In the genomic region with DNA sequence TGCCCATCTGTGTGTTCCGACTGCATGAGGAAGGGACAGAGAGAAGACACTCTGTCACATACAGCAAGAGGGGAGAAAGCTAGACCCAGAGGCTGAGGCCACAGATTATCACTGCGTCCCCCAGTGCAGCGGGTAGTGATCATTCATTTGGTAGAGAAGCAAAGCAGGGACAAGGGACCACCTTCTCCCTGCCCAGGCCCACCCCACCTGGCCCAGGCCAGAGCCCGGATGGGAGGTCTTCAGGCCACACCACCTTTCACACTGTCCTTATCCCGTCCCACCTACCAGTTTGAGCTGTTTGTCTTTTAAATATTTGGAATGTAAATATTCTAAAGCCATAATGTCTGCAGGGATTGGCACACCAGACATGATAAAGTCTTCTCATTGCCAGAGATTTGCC, we compare ENCODE assay signal across 2 cellular contexts.
TF ChIP-seq lines count a peak whose summit lies in the region.

No MANE protein-coding gene starts in this region.

TF ChIP-seq in liver, 16 proteins besides CTCF, POLR2A, EP300 and RAD21:
- TF ChIP-seq, protein P1, sequence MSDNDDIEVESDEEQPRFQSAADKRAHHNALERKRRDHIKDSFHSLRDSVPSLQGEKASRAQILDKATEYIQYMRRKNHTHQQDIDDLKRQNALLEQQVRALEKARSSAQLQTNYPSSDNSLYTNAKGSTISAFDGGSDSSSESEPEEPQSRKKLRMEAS (IDR thresholded peaks at IDR 0.05), result no peak
- TF ChIP-seq TAF1 (conservative IDR thresholded peaks at IDR 0.05) (no peak), GABPA (IDR thresholded peaks at IDR 0.05 in 1 of 2, conservative IDR thresholded peaks at IDR 0.05 in 1 of 2) (no peak), JUND (IDR thresholded peaks at IDR 0.05) (no peak), FOXA1 (IDR thresholded peaks at IDR 0.05) (no peak), FOXA2 (IDR thresholded peaks at IDR 0.05) (no peak), HNF4G (IDR thresholded peaks at IDR 0.05) (no peak), HNF4A (conservative IDR thresholded peaks at IDR 0.05) (no peak), YY1 (IDR thresholded peaks at IDR 0.05) (no peak), SP1 (IDR thresholded peaks at IDR 0.05) (no peak), RXRA (IDR thresholded peaks at IDR 0.05) (no peak), EGR1 (IDR thresholded peaks at IDR 0.05; ENCODE audit: low read depth in 2 of 2) (no peak)
- TF ChIP-seq, protein P2, sequence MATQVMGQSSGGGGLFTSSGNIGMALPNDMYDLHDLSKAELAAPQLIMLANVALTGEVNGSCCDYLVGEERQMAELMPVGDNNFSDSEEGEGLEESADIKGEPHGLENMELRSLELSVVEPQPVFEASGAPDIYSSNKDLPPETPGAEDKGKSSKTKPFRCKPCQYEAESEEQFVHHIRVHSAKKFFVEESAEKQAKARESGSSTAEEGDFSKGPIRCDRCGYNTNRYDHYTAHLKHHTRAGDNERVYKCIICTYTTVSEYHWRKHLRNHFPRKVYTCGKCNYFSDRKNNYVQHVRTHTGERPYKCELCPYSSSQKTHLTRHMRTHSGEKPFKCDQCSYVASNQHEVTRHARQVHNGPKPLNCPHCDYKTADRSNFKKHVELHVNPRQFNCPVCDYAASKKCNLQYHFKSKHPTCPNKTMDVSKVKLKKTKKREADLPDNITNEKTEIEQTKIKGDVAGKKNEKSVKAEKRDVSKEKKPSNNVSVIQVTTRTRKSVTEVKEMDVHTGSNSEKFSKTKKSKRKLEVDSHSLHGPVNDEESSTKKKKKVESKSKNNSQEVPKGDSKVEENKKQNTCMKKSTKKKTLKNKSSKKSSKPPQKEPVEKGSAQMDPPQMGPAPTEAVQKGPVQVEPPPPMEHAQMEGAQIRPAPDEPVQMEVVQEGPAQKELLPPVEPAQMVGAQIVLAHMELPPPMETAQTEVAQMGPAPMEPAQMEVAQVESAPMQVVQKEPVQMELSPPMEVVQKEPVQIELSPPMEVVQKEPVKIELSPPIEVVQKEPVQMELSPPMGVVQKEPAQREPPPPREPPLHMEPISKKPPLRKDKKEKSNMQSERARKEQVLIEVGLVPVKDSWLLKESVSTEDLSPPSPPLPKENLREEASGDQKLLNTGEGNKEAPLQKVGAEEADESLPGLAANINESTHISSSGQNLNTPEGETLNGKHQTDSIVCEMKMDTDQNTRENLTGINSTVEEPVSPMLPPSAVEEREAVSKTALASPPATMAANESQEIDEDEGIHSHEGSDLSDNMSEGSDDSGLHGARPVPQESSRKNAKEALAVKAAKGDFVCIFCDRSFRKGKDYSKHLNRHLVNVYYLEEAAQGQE (IDR thresholded peaks at IDR 0.05), result no peak
- TF ChIP-seq, protein P3, sequence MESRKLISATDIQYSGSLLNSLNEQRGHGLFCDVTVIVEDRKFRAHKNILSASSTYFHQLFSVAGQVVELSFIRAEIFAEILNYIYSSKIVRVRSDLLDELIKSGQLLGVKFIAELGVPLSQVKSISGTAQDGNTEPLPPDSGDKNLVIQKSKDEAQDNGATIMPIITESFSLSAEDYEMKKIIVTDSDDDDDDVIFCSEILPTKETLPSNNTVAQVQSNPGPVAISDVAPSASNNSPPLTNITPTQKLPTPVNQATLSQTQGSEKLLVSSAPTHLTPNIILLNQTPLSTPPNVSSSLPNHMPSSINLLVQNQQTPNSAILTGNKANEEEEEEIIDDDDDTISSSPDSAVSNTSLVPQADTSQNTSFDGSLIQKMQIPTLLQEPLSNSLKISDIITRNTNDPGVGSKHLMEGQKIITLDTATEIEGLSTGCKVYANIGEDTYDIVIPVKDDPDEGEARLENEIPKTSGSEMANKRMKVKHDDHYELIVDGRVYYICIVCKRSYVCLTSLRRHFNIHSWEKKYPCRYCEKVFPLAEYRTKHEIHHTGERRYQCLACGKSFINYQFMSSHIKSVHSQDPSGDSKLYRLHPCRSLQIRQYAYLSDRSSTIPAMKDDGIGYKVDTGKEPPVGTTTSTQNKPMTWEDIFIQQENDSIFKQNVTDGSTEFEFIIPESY (IDR thresholded peaks at IDR 0.05), result no peak
- TF ChIP-seq, protein P4, sequence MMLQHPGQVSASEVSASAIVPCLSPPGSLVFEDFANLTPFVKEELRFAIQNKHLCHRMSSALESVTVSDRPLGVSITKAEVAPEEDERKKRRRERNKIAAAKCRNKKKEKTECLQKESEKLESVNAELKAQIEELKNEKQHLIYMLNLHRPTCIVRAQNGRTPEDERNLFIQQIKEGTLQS (IDR thresholded peaks at IDR 0.05), result no peak

TF ChIP-seq in HepG2, 621 proteins besides CTCF, POLR2A, EP300 and RAD21:
- TF ChIP-seq ZNF546 (CRISPR knock-in tag; conservative IDR thresholded peaks at IDR 0.05) (no peak), ZNF850 (CRISPR knock-in tag; conservative IDR thresholded peaks at IDR 0.05) (no peak)
- TF ChIP-seq, protein P5, sequence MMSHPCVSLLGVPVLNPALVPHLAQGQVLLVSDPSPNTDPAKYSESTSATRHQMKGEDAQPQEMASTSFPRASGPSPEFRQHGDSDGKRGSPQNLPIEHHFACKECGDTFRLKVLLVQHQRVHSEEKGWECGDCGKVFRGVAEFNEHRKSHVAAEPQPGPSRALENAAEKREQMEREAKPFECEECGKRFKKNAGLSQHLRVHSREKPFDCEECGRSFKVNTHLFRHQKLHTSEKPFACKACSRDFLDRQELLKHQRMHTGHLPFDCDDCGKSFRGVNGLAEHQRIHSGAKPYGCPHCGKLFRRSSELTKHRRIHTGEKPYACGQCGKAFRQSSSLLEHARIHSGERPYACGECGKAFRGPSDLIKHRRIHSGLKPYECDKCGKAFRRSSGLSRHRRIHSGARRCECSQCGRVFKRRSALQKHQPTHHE (CRISPR knock-in tag; IDR thresholded peaks at IDR 0.05; ENCODE audit: borderline replicate concordance), result no peak
TF ChIP-seq in HepG2: peak in this region for 0.
